In the genomic region with DNA sequence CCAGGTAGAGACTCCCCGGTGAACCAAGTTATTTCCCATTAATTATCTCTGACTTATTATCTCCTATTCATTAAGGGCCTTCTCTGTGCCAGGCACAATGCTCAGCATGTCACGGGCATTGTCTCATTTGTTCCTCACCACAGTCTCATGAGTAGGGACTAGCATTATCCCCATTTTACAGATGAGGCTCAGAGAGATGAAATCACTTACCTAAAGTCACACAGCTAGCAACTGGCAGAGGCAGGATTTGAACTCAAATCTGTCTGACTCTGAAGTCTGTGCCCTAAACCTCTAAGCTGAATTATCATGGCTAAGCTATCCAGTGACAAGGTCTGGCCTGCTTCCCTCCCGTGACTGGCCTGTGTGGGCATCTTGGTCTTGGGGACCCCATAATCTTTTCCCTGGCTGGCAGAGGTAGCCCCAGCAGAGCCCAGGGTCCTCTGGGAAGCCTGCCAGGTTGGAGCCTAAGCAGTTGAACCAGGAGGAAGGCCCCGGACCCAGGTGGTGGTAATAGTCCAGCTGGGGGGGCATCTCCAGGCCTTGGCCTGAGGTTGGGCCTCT, we compare ENCODE assay signal across 8 cellular contexts. TPM values are rescaled to one million over a fixed set of nuclear protein-coding genes. Genes with fewer than 3 reads are reported as not detected.
A peak's percentile ranks its signal among the peaks of the same experiment; 100 is the strongest.
DNase-seq lines count a peak whose midpoint lies in the region; ATAC-seq and TF ChIP-seq lines count a peak whose summit lies in the region.

No MANE protein-coding gene starts in this region.

- peak overlapping the region; percentile 26 for H3K14ac ChIP-seq in neuronal stem cell (ENCODE audit: low read length)

- peaks cover 48% of the 10 kb centered on the region for H3K4me1 ChIP-seq in OCI-LY3 (ENCODE audit: low read length)
- peaks cover 34% of the 10 kb centered on the region for H3K4me1 ChIP-seq in ectodermal cell (ENCODE audit: control insufficient read depth, insufficient read depth, low read length)
- peaks cover 29 to 30% of the 10 kb centered on the region in 2 donors for H3K4me1 ChIP-seq in neuronal stem cell (ENCODE audit: control insufficient read depth in 2 of 2, insufficient read depth in 1 of 2, low read depth in 1 of 2, low read length in 2 of 2)

- H3K9me3 Mint-ChIP-seq in CD14-positive monocyte = peaks cover 0 to 3% (median 0%) of the 10 kb centered on the region in 7 donors

- H2BK120ac ChIP-seq in neuronal stem cell (ENCODE audit: low read depth, low read length) = no peak overlapping the region

- H2AFZ ChIP-seq in OCI-LY3 (ENCODE audit: low read depth, low read length) (no peak overlapping the region), neuronal stem cell (ENCODE audit: low read length) (no peak overlapping the region)

- peak overlapping the region; percentile 96 to 99 (median 98) for H3K27ac Mint-ChIP-seq in CD14-positive monocyte

- peak overlapping the region; percentile 76 for H3K9ac ChIP-seq in OCI-LY3 (ENCODE audit: low read length)
- H3K9ac ChIP-seq in neuronal stem cell (ENCODE audit: low read depth, low read length, poor library complexity) = peak overlapping the region; percentile 22

- H4K20me1 ChIP-seq in OCI-LY3 (ENCODE audit: insufficient read depth, low read length) = peaks cover 15% of the 10 kb centered on the region

- peaks cover 0 to 2% (median 2%) of the 10 kb centered on the region in 3 donors for H3K27me3 Mint-ChIP-seq in CD14-positive monocyte (ENCODE audit: low read depth in 3 of 3)

- 85 to 89% methylated on average over 4 of the region's 4 CpGs for WGBS in ectodermal cell, 2 experiments
- WGBS in neuronal stem cell (ENCODE audit: extremely low coverage in 2 of 2, insufficient read length in 2 of 2, insufficient replicate concordance in 1 of 2), 2 donors = no CpG with 5 or more reads among the region's 4 CpGs

- peak overlapping the region; percentile 49 for H2AK5ac ChIP-seq in neuronal stem cell (ENCODE audit: low read depth, low read length)

- no peak overlapping the region for H3K4ac ChIP-seq in neuronal stem cell (ENCODE audit: low read length)

- no peaks in the 10 kb centered on the region for H3K27me3 ChIP-seq in OCI-LY3 (ENCODE audit: low read depth, low read length)
- no peaks in the 10 kb centered on the region for H3K27me3 ChIP-seq in ectodermal cell (ENCODE audit: control insufficient read depth, insufficient read depth, low read length, poor library complexity, severe bottlenecking)
- H3K27me3 ChIP-seq in neuronal stem cell (ENCODE audit: control insufficient read depth in 3 of 3, insufficient read depth in 3 of 3, low read depth in 1 of 3, low read length in 3 of 3) = no peaks in the 10 kb centered on the region

- H4K8ac ChIP-seq in neuronal stem cell (ENCODE audit: low read depth, low read length) = no peak overlapping the region

- H3K36me3 Mint-ChIP-seq in CD14-positive monocyte = peaks cover 37 to 40% of the 10 kb centered on the region in 2 donors

- H3K4me3 ChIP-seq in OCI-LY3 (ENCODE audit: low read length) (peak overlapping the region; percentile 75), ectodermal cell (ENCODE audit: insufficient read depth, low read depth, low read length) (peak overlapping the region; percentile 37), neuronal stem cell (ENCODE audit: low read length in 2 of 2) (peak overlapping the region in 1 of 2 donors; percentile 52)

- peak overlapping the region; percentile 59 for H3K27ac ChIP-seq in OCI-LY3 (ENCODE audit: low read length)
- peak overlapping the region; percentile 8 for H3K27ac ChIP-seq in ectodermal cell (ENCODE audit: insufficient read depth, low read depth, low read length, poor library complexity, severe bottlenecking)
- no peak overlapping the region for H3K27ac ChIP-seq in neuronal stem cell (replicated peaks; ENCODE audit: low read length)

- no peak overlapping the region for H2BK5ac ChIP-seq in neuronal stem cell (ENCODE audit: low read length)

- H3K18ac ChIP-seq in neuronal stem cell (ENCODE audit: low read length) = peak overlapping the region; percentile 90

- H2BK15ac ChIP-seq in neuronal stem cell (ENCODE audit: low read length) = no peak overlapping the region

- H3K23ac ChIP-seq in neuronal stem cell (ENCODE audit: low read depth, low read length, poor library complexity) = peak overlapping the region; percentile 76

- ATAC-seq in HG03139 (IDR thresholded peaks at IDR 0.05; ENCODE audit: unreplicated experiment) (no peak), GM21723 (IDR thresholded peaks at IDR 0.05; ENCODE audit: unreplicated experiment) (no peak)

- H3K9me3 ChIP-seq in OCI-LY3 (ENCODE audit: insufficient read depth, low read length) (no peaks in the 10 kb centered on the region), ectodermal cell (ENCODE audit: control insufficient read depth, low read length) (no peaks in the 10 kb centered on the region), neuronal stem cell (replicated peaks in 1 of 2; ENCODE audit: control insufficient read depth in 2 of 2, insufficient read depth in 1 of 2, low read depth in 1 of 2, low read length in 2 of 2) (no peaks in the 10 kb centered on the region)

- peaks cover 19% of the 10 kb centered on the region for H3K79me1 ChIP-seq in neuronal stem cell (ENCODE audit: low read depth, low read length)

- H2BK12ac ChIP-seq in neuronal stem cell (ENCODE audit: low read length) = no peak overlapping the region

- H3K36me3 ChIP-seq in OCI-LY3 (replicated peaks; ENCODE audit: low read depth, low read length) (peaks cover 2% of the 10 kb centered on the region), ectodermal cell (ENCODE audit: control insufficient read depth, insufficient read depth, low read length) (peaks cover 4% of the 10 kb centered on the region), neuronal stem cell (replicated peaks in 1 of 2; ENCODE audit: control insufficient read depth in 2 of 2, insufficient read depth in 2 of 2, low read length in 2 of 2) (peaks cover 23 to 72% of the 10 kb centered on the region in 2 donors)

- no peak for DNase-seq in CD14-positive monocyte (ENCODE audit: low spot score)
- no peak for DNase-seq in neuronal stem cell (ENCODE audit: low spot score)
- DNase-seq in pons (ENCODE audit: low spot score) = no peak
- DNase-seq in AG08395 (ENCODE audit: low spot score) = no peak

- TF ChIP-seq CTCF in CD14-positive monocyte (IDR thresholded peaks at IDR 0.05) (no peak), OCI-LY3 (IDR thresholded peaks at IDR 0.05; ENCODE audit: low read depth, low read length) (no peak)

- H3K4me1 Mint-ChIP-seq in CD14-positive monocyte = peaks cover 67% of the 10 kb centered on the region

- no peak overlapping the region for H4K91ac ChIP-seq in neuronal stem cell (ENCODE audit: low read depth, low read length, poor library complexity)

- peak overlapping the region; percentile 83 for H3K4me2 ChIP-seq in OCI-LY3 (ENCODE audit: low read length)
- H3K4me2 ChIP-seq in neuronal stem cell (ENCODE audit: insufficient read depth, low read length, poor library complexity, severe bottlenecking) = peak overlapping the region; percentile 45

- peaks cover 97% of the 10 kb centered on the region for H3K79me2 ChIP-seq in OCI-LY3 (ENCODE audit: low read length)

- intact Hi-C loops in CD14-positive monocyte (cut with micrococcal nuclease) = no loop called here

- peak overlapping the region; percentile 84 to 91 for H3K4me3 Mint-ChIP-seq in CD14-positive monocyte

RNA-seq across cellular contexts. Expression of gene MAP7D1, which starts 4.5 kb away (rescaled TPM):
- 10 to 100 TPM; 12.3 to 13.6 TPM for polyA plus RNA-seq in CD14-positive monocyte
- 131 TPM for polyA plus RNA-seq in ectodermal cell (2013, experiment 1 of 4)
- polyA plus RNA-seq in ectodermal cell (2013, experiment 2 of 4) = 138 TPM
- 98.5 TPM for polyA plus RNA-seq in ectodermal cell (2013, experiment 3 of 4)
- polyA plus RNA-seq in ectodermal cell (2013, experiment 4 of 4) = 108 TPM
- 101 TPM for polyA plus RNA-seq in neuronal stem cell (2013, experiment 1 of 2)
- 97.7 TPM for polyA plus RNA-seq in neuronal stem cell (2013, experiment 2 of 2)

RNA-seq across cellular contexts. Expression of gene TRAPPC3, which starts 11.2 kb away (rescaled TPM):
- 100 to 1,000 TPM; 125 to 136 TPM for polyA plus RNA-seq in CD14-positive monocyte
- polyA plus RNA-seq in ectodermal cell (2013, experiment 1 of 4) = 63.7 TPM
- 64.2 TPM for polyA plus RNA-seq in ectodermal cell (2013, experiment 2 of 4)
- 59.8 TPM for polyA plus RNA-seq in ectodermal cell (2013, experiment 3 of 4)
- polyA plus RNA-seq in ectodermal cell (2013, experiment 4 of 4) = 68.0 TPM
- 49.3 TPM for polyA plus RNA-seq in neuronal stem cell (2013, experiment 1 of 2)
- 51.1 TPM for polyA plus RNA-seq in neuronal stem cell (2013, experiment 2 of 2)

RNA-seq across cellular contexts. Expression of gene COL8A2, which starts 35.4 kb away (rescaled TPM):
- polyA plus RNA-seq in CD14-positive monocyte = 1 to 10 TPM in 1 of 2 donors, under 1 TPM in 1; 0.90 to 1.6 TPM
- polyA plus RNA-seq in ectodermal cell (2013, experiment 1 of 4) = 0.09 TPM
- 0.12 TPM for polyA plus RNA-seq in ectodermal cell (2013, experiment 2 of 4)
- polyA plus RNA-seq in ectodermal cell (2013, experiment 3 of 4) = 0.27 TPM
- polyA plus RNA-seq in ectodermal cell (2013, experiment 4 of 4) = 0.32 TPM
- polyA plus RNA-seq in neuronal stem cell (2013, experiment 1 of 2) = 0.01 TPM
- 0.01 TPM for polyA plus RNA-seq in neuronal stem cell (2013, experiment 2 of 2)
